In genomic region chr3:72669224-72669623, GRCh38 we compare ENCODE assay signal across 39 cellular contexts.
"Had no signal": no experiment of that assay in that cellular context is flagged by ENCODE, and none has a peak within 500 bp of the region (broad histone marks: within the 10 kb centered on the region; RNA-seq: fewer than 3 reads in every experiment).

No MANE protein-coding gene starts in this region.

- H3K36me3 Mint-ChIP-seq: activated CD4-positive, alpha-beta memory T cell treated with anti-CD3 and anti-CD28 coated beads for 36 hours; activated naive CD4-positive, alpha-beta T cell treated with anti-CD3 and anti-CD28 coated beads, Interleukin-2, amount 10 ng/mL, durations not matched to agents 7 days and 5 days; activated naive CD4-positive, alpha-beta T cell treated with anti-CD3 and anti-CD28 coated beads, Interleukin-2, amount 50 U/mL, for 24 hours; activated naive CD8-positive, alpha-beta T cell; activated naive CD8-positive, alpha-beta T cell treated with anti-CD3 and anti-CD28 coated beads, Interleukin-2, amount 10 ng/mL, durations not matched to agents 7 days and 5 days; brain had no signal

- H3K27ac Mint-ChIP-seq: activated B cell treated with CpG ODN at 0.5 μM for 24 hours; activated CD4-positive, alpha-beta memory T cell treated with anti-CD3 and anti-CD28 coated beads for 36 hours; activated CD4-positive, alpha-beta T cell treated with anti-CD3 and anti-CD28 coated beads, Interleukin-2, amount 10 ng/mL, durations not matched to agents 24 days and 14 days; activated CD8-positive, alpha-beta T cell treated with anti-CD3 and anti-CD28 coated beads for 36 hours; activated naive CD4-positive, alpha-beta T cell treated with anti-CD3 and anti-CD28 coated beads, Interleukin-2, amount 10 ng/mL, durations not matched to agents 7 days and 5 days; activated naive CD4-positive, alpha-beta T cell treated with anti-CD3 and anti-CD28 coated beads, Interleukin-2, amount 50 U/mL, for 24 hours; activated naive CD8-positive, alpha-beta T cell; activated naive CD8-positive, alpha-beta T cell treated with anti-CD3 and anti-CD28 coated beads, Interleukin-2, amount 10 ng/mL, durations not matched to agents 7 days and 5 days; activated naive CD8-positive, alpha-beta T cell treated with anti-CD3 and anti-CD28 coated beads, Interleukin-2, amount 50 U/mL, for 24 hours; activated T-cell treated with anti-CD3 and anti-CD28 coated beads, Interleukin-2, amount 50 U/mL, for 72 hours; activated T-helper 1 cell treated with anti-CD3 and anti-CD28 coated beads, Interleukin-12 subunit alpha, Interleukin-12 subunit beta, Interleukin-2, Interleukin-4 antibody, amounts not matched to agents 30 ng/mL and 10 ng/mL and 1 ng/mL, durations not matched to agents 14 hours and 24 hours and 36 hours; activated T-helper 2 cell treated with anti-CD3 and anti-CD28 coated beads, Interferon-gamma antibody, Interleukin-2, Interleukin-4, amounts not matched to agents 10 μg/mL and 5 μg/mL and 100 μg/mL, durations not matched to agents 14 hours and 24 hours and 36 hours; brain; T-helper 1 cell treated with Interleukin-12 subunit alpha and Interleukin-12 subunit beta and Interleukin-4 antibody, amounts not matched to agents 30 μg/mL and 1 μg/mL, for 36 hours; T-helper 2 cell treated with Interferon-gamma antibody and Interleukin-4, amounts not matched to agents 5 μg/mL and 100 μg/mL, for 36 hours had no signal

- DNase-seq: activated B cell treated with CpG ODN at 0.5 μM for 24 hours; activated CD4-positive, alpha-beta memory T cell treated with anti-CD3 and anti-CD28 coated beads for 36 hours; activated CD4-positive, alpha-beta T cell treated with anti-CD3 and anti-CD28 coated beads for 4 hours; activated CD4-positive, alpha-beta T cell treated with anti-CD3 and anti-CD28 coated beads, Interleukin-2, amount 10 ng/mL, durations not matched to agents 24 days and 14 days; activated CD4-positive, alpha-beta T cell treated with anti-CD3 and anti-CD28 coated beads, Interleukin-2, amount 50 U/mL, for 1 hour; activated CD4-positive, alpha-beta T cell treated with anti-CD3 and anti-CD28 coated beads, Interleukin-2, amount 50 U/mL, for 4 hours; activated CD4-positive, CD25-positive, alpha-beta regulatory T cell treated with anti-CD3 and anti-CD28 coated beads, Interleukin-2, amount 50 U/mL, for 72 hours; activated CD8-positive, alpha-beta memory T cell treated with anti-CD3 and anti-CD28 coated beads, Interleukin-2, amount 50 U/mL, for 4 hours; activated CD8-positive, alpha-beta T cell treated with anti-CD3 and anti-CD28 coated beads for 36 hours; activated effector memory CD4-positive, alpha-beta T cell treated with Interleukin-2 at 50 U/mL for 16 hours; activated gamma-delta T cell; activated naive CD4-positive, alpha-beta T cell treated with anti-CD3 and anti-CD28 coated beads, Interleukin-2, amount 10 ng/mL, durations not matched to agents 7 days and 5 days; activated naive CD4-positive, alpha-beta T cell treated with Interleukin-2 at 50 U/mL for 16 hours; activated naive CD8-positive, alpha-beta T cell treated with anti-CD3 and anti-CD28 coated beads, Interleukin-2, amount 10 ng/mL, durations not matched to agents 7 days and 5 days; activated naive CD8-positive, alpha-beta T cell treated with anti-CD3 and anti-CD28 coated beads, Interleukin-2, amount 50 U/mL, for 24 hours; activated T-cell treated with anti-CD3 and anti-CD28 coated beads for 4 hours; activated T-cell treated with anti-CD3 and anti-CD28 coated beads, Interleukin-2, amount 50 U/mL, for 1 hour; activated T-cell treated with anti-CD3 and anti-CD28 coated beads, Interleukin-2, amount 50 U/mL, for 4 hours; activated T-cell treated with anti-CD3 and anti-CD28 coated beads, Interleukin-2, amount 50 U/mL, for 72 hours; amygdala; anterior cingulate cortex; caudate nucleus; cerebellar nuclear complex; T-helper 1 cell; T-helper 2 cell; T-helper 9 cell had no signal

- ATAC-seq: activated CD8-positive, alpha-beta T cell treated with anti-CD3 and anti-CD28 coated beads for 36 hours; activated naive CD8-positive, alpha-beta T cell treated with anti-CD3 and anti-CD28 coated beads, Interleukin-2, amount 50 U/mL, for 24 hours; activated T-cell treated with anti-CD3 and anti-CD28 coated beads, Interleukin-2, amount 50 U/mL, for 4 hours; activated T-cell treated with anti-CD3 and anti-CD28 coated beads, Interleukin-2, amount 50 U/mL, for 72 hours had no signal

- FAIRE-seq: bronchial epithelial cell, TTC549 had no signal

- H3K4me3 ChIP-seq: ascending aorta, cardiac muscle cell had no signal

- H3K4me1 Mint-ChIP-seq: activated naive CD4-positive, alpha-beta T cell treated with anti-CD3 and anti-CD28 coated beads, Interleukin-2, amount 10 ng/mL, durations not matched to agents 7 days and 5 days; activated naive CD4-positive, alpha-beta T cell treated with anti-CD3 and anti-CD28 coated beads, Interleukin-2, amount 50 U/mL, for 24 hours; activated naive CD8-positive, alpha-beta T cell treated with anti-CD3 and anti-CD28 coated beads, Interleukin-2, amount 10 ng/mL, durations not matched to agents 7 days and 5 days; central memory CD8-positive, alpha-beta T cell had no signal

- H3K27me3 ChIP-seq: ascending aorta, cardiac muscle cell had no signal

- H3K27me3 Mint-ChIP-seq: activated CD4-positive, alpha-beta memory T cell treated with anti-CD3 and anti-CD28 coated beads for 36 hours; activated CD4-positive, alpha-beta T cell treated with anti-CD3 and anti-CD28 coated beads, Interleukin-2, amount 10 ng/mL, durations not matched to agents 24 days and 14 days; activated CD8-positive, alpha-beta T cell treated with anti-CD3 and anti-CD28 coated beads for 36 hours; activated naive CD4-positive, alpha-beta T cell treated with anti-CD3 and anti-CD28 coated beads, Interleukin-2, amount 50 U/mL, for 24 hours; activated naive CD8-positive, alpha-beta T cell; activated naive CD8-positive, alpha-beta T cell treated with anti-CD3 and anti-CD28 coated beads, Interleukin-2, amount 10 ng/mL, durations not matched to agents 7 days and 5 days; activated naive CD8-positive, alpha-beta T cell treated with anti-CD3 and anti-CD28 coated beads, Interleukin-2, amount 50 U/mL, for 24 hours; central memory CD8-positive, alpha-beta T cell had no signal

- H3K9me3 Mint-ChIP-seq: activated B cell treated with CpG ODN at 0.5 μM for 24 hours; activated CD4-positive, alpha-beta memory T cell treated with anti-CD3 and anti-CD28 coated beads for 36 hours; activated CD4-positive, alpha-beta T cell treated with anti-CD3 and anti-CD28 coated beads, Interleukin-2, amount 10 ng/mL, durations not matched to agents 24 days and 14 days; activated CD8-positive, alpha-beta T cell treated with anti-CD3 and anti-CD28 coated beads for 36 hours; activated naive CD4-positive, alpha-beta T cell treated with anti-CD3 and anti-CD28 coated beads, Interleukin-2, amount 10 ng/mL, durations not matched to agents 7 days and 5 days; activated naive CD4-positive, alpha-beta T cell treated with anti-CD3 and anti-CD28 coated beads, Interleukin-2, amount 50 U/mL, for 24 hours; activated naive CD8-positive, alpha-beta T cell treated with anti-CD3 and anti-CD28 coated beads, Interleukin-2, amount 10 ng/mL, durations not matched to agents 7 days and 5 days; activated naive CD8-positive, alpha-beta T cell treated with anti-CD3 and anti-CD28 coated beads, Interleukin-2, amount 50 U/mL, for 24 hours; activated T-cell treated with anti-CD3 and anti-CD28 coated beads, Interleukin-2, amount 50 U/mL, for 4 hours; activated T-cell treated with anti-CD3 and anti-CD28 coated beads, Interleukin-2, amount 50 U/mL, for 72 hours; activated T-helper 1 cell treated with anti-CD3 and anti-CD28 coated beads, Interleukin-12 subunit alpha, Interleukin-12 subunit beta, Interleukin-2, Interleukin-4 antibody, amounts not matched to agents 30 ng/mL and 10 ng/mL and 1 ng/mL, durations not matched to agents 14 hours and 24 hours and 36 hours; activated T-helper 2 cell treated with anti-CD3 and anti-CD28 coated beads, Interferon-gamma antibody, Interleukin-2, Interleukin-4, amounts not matched to agents 10 μg/mL and 5 μg/mL and 100 μg/mL, durations not matched to agents 14 hours and 24 hours and 36 hours; central memory CD8-positive, alpha-beta T cell; T-helper 1 cell treated with Interleukin-12 subunit alpha and Interleukin-12 subunit beta and Interleukin-4 antibody, amounts not matched to agents 30 μg/mL and 1 μg/mL, for 36 hours; T-helper 2 cell treated with Interferon-gamma antibody and Interleukin-4, amounts not matched to agents 5 μg/mL and 100 μg/mL, for 36 hours had no signal

- H3K36me3 ChIP-seq: ascending aorta, cardiac muscle cell had no signal

- H3K9me3 ChIP-seq: ascending aorta had no signal

- H3K27ac ChIP-seq: ascending aorta, cardiac muscle cell, VCaP had no signal

- H3K4me3 Mint-ChIP-seq: activated B cell treated with CpG ODN at 0.5 μM for 24 hours; activated CD4-positive, alpha-beta memory T cell treated with anti-CD3 and anti-CD28 coated beads for 36 hours; activated CD4-positive, alpha-beta T cell treated with anti-CD3 and anti-CD28 coated beads, Interleukin-2, amount 10 ng/mL, durations not matched to agents 24 days and 14 days; activated CD8-positive, alpha-beta T cell treated with anti-CD3 and anti-CD28 coated beads for 36 hours; activated naive CD4-positive, alpha-beta T cell treated with anti-CD3 and anti-CD28 coated beads, Interleukin-2, amount 10 ng/mL, durations not matched to agents 7 days and 5 days; activated naive CD4-positive, alpha-beta T cell treated with anti-CD3 and anti-CD28 coated beads, Interleukin-2, amount 50 U/mL, for 24 hours; activated naive CD8-positive, alpha-beta T cell; activated naive CD8-positive, alpha-beta T cell treated with anti-CD3 and anti-CD28 coated beads, Interleukin-2, amount 10 ng/mL, durations not matched to agents 7 days and 5 days; activated naive CD8-positive, alpha-beta T cell treated with anti-CD3 and anti-CD28 coated beads, Interleukin-2, amount 50 U/mL, for 24 hours; activated T-cell treated with anti-CD3 and anti-CD28 coated beads, Interleukin-2, amount 50 U/mL, for 4 hours; activated T-cell treated with anti-CD3 and anti-CD28 coated beads, Interleukin-2, amount 50 U/mL, for 72 hours; activated T-helper 1 cell treated with anti-CD3 and anti-CD28 coated beads, Interleukin-12 subunit alpha, Interleukin-12 subunit beta, Interleukin-2, Interleukin-4 antibody, amounts not matched to agents 30 ng/mL and 10 ng/mL and 1 ng/mL, durations not matched to agents 14 hours and 24 hours and 36 hours; brain; central memory CD8-positive, alpha-beta T cell; T-helper 1 cell treated with Interleukin-12 subunit alpha and Interleukin-12 subunit beta and Interleukin-4 antibody, amounts not matched to agents 30 μg/mL and 1 μg/mL, for 36 hours; T-helper 2 cell treated with Interferon-gamma antibody and Interleukin-4, amounts not matched to agents 5 μg/mL and 100 μg/mL, for 36 hours had no signal
